Comparison of ENCODE assay signal across 8 cellular contexts in the genomic region with DNA sequence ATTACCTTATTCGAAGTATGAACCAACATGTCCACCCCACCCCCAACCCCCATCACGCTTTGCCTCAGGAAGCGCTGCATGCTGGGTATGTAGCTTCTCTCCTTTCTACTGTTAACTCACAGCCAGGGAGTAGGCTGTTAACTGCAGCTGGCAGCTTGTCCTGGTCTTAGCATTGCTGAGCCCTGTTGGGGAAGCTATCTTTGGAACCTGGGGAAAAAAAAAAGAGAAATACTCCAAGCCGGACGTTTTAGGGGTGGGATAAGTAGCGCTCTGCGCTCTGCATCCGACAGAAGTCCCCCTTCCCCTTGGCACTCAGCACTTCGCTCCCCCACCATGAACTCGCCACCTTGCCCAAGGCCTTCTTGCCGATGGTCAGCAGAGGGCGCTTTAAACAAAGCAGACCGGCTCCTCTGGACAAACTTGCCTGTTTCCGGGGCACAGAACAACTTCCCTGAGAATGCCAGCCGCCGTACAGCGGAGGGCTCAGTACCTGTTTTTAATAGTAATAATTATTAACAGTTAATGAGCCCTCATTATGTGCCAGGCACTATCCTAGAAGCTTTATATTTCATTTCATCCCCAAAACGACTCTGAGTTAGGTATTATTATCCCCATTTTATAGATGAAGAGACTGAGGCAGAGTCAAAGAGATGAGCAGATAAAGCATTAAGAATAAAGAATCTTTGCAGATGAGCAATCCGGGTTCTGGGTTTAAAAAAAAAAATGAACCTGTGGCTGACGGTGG.
A peak's percentile ranks its signal among the peaks of the same experiment; 100 is the strongest.
DNase-seq lines count a peak whose midpoint lies in the region; ATAC-seq lines count a peak whose summit lies in the region.

No MANE protein-coding gene starts in this region.

- no peaks in the 10 kb centered on the region for H3K9me3 ChIP-seq in neuron (ENCODE audit: low read length)

- H3K36me3 ChIP-seq in neuron (ENCODE audit: insufficient read depth, low read length), result peaks cover 8% of the 10 kb centered on the region

- no peaks in the 10 kb centered on the region for H3K27me3 ChIP-seq in neuron (ENCODE audit: insufficient read depth, low read length)

- peak; percentile 55 for DNase-seq in NK-92 treated with Interleukin-12 subunit alpha and Interleukin-12 subunit beta, amount 100 ng/mL, for 24 hours (lab: John Stamatoyannopoulos, UW)
- no peak for DNase-seq in NK-92 (lab: John Stamatoyannopoulos, UW; ENCODE audit: unreplicated experiment)
- peak; percentile 84 for DNase-seq in LoVo (ENCODE audit: low spot score)
- peak; percentile 84 for DNase-seq in RPMI8226
- peak; percentile 39 to 54 for DNase-seq in activated T-helper 1 cell treated with anti-CD3 and anti-CD28 coated beads, Interleukin-2, amount 50 U/mL, for 16 hours (ENCODE audit: low read depth in 1 of 2, low spot score in 1 of 2)
- peak; percentile 67 for DNase-seq in foreskin melanocyte
- DNase-seq in stimulated activated naive CD8-positive, alpha-beta T cell treated with anti-CD3 and anti-CD28 coated beads, Interleukin-15, amount 100 ng/mL, for 72 hours, result peak; percentile 73 to 79

- peak overlapping the region; percentile 31 for H2AFZ ChIP-seq in neuron (ENCODE audit: low read depth, low read length)

- H3K4me3 Mint-ChIP-seq in stimulated activated naive CD8-positive, alpha-beta T cell treated with anti-CD3 and anti-CD28 coated beads, Interleukin-15, amount 100 ng/mL, for 72 hours, result peak overlapping the region in 1 of 2 donors; percentile 6

- H3K4me1 Mint-ChIP-seq in stimulated activated naive CD8-positive, alpha-beta T cell treated with anti-CD3 and anti-CD28 coated beads, Interleukin-15, amount 100 ng/mL, for 72 hours, result peaks cover 6% of the 10 kb centered on the region

- H3K4me3 ChIP-seq in neuron (ENCODE audit: low read length), result peak overlapping the region; percentile 30

- ATAC-seq in stimulated activated naive CD8-positive, alpha-beta T cell treated with anti-CD3 and anti-CD28 coated beads, Interleukin-15, amount 100 ng/mL, for 72 hours, result peak; percentile 75

- H3K9me3 Mint-ChIP-seq in stimulated activated naive CD8-positive, alpha-beta T cell treated with anti-CD3 and anti-CD28 coated beads, Interleukin-15, amount 100 ng/mL, for 72 hours, result no peaks in the 10 kb centered on the region

- H3K27me3 Mint-ChIP-seq in stimulated activated naive CD8-positive, alpha-beta T cell treated with anti-CD3 and anti-CD28 coated beads, Interleukin-15, amount 100 ng/mL, for 72 hours, result peaks cover 19% of the 10 kb centered on the region

- no peak overlapping the region for H3K27ac Mint-ChIP-seq in stimulated activated naive CD8-positive, alpha-beta T cell treated with anti-CD3 and anti-CD28 coated beads, Interleukin-15, amount 100 ng/mL, for 72 hours

- H3K4me1 ChIP-seq in neuron (ENCODE audit: insufficient read depth, low read length), result peaks cover 13% of the 10 kb centered on the region
